In genomic region chr12:3962661-3963483, GRCh38 we compare ENCODE assay signal across 8 cellular contexts.
DNase-seq lines count a peak whose midpoint lies in the region; ATAC-seq and TF ChIP-seq lines count a peak whose summit lies in the region.

No MANE protein-coding gene starts in this region.

- H3K36me3 Mint-ChIP-seq in activated CD4-positive, alpha-beta memory T cell treated with anti-CD3 and anti-CD28 coated beads, Interleukin-2, amount 10 ng/mL, durations not matched to agents 7 days and 5 days (ENCODE audit: low read depth) = no peaks in the 10 kb centered on the region
- H3K36me3 Mint-ChIP-seq in effector memory CD8-positive, alpha-beta T cell (ENCODE audit: insufficient read depth) = no peaks in the 10 kb centered on the region
- no peaks in the 10 kb centered on the region for H3K36me3 Mint-ChIP-seq in neural progenitor cell

- no peak overlapping the region for H3K4me3 Mint-ChIP-seq in activated CD4-positive, alpha-beta memory T cell treated with anti-CD3 and anti-CD28 coated beads, Interleukin-2, amount 10 ng/mL, durations not matched to agents 7 days and 5 days
- peak overlapping the region in 1 of 2 donors; percentile 5 for H3K4me3 Mint-ChIP-seq in effector memory CD8-positive, alpha-beta T cell
- H3K4me3 Mint-ChIP-seq in neural progenitor cell = no peak overlapping the region

- H3K36me3 ChIP-seq in neural progenitor cell = no peaks in the 10 kb centered on the region

- H3K79me2 ChIP-seq in neural progenitor cell (ENCODE audit: low read depth) = no peaks in the 10 kb centered on the region

- CTCF ChIA-PET in activated CD4-positive, alpha-beta memory T cell treated with anti-CD3 and anti-CD28 coated beads, Interleukin-2, amount 10 ng/mL, durations not matched to agents 7 days and 5 days (lab: Charles Lee) = interaction anchor here (0.6 to 4.1 kb wide), 18 partner anchors 8 to 313 kb away, joined by 3 to 85 read pairs (median 4); no protein-coding TSS in a partner anchor

- peak; percentile 99 for ATAC-seq in effector memory CD8-positive, alpha-beta T cell (replicated peaks)
- no peak for ATAC-seq in HG03135 (IDR thresholded peaks at IDR 0.05; ENCODE audit: unreplicated experiment)
- no peak for ATAC-seq in GM21528 (IDR thresholded peaks at IDR 0.05; ENCODE audit: low FRiP score, unreplicated experiment)

- H4K20me1 ChIP-seq in neural progenitor cell (ENCODE audit: low read depth) = no peaks in the 10 kb centered on the region

- no peaks in the 10 kb centered on the region for H3K9me3 ChIP-seq in neural progenitor cell (ENCODE audit: low read depth)

- no peak overlapping the region for H2AFZ ChIP-seq in neural progenitor cell (replicated peaks)

- H3K27ac Mint-ChIP-seq in activated CD4-positive, alpha-beta memory T cell treated with anti-CD3 and anti-CD28 coated beads, Interleukin-2, amount 10 ng/mL, durations not matched to agents 7 days and 5 days = peak overlapping the region; percentile 44
- H3K27ac Mint-ChIP-seq in effector memory CD8-positive, alpha-beta T cell = peak overlapping the region in 1 of 2 donors; percentile 70
- no peak overlapping the region for H3K27ac Mint-ChIP-seq in neural progenitor cell

- H3K27me3 Mint-ChIP-seq in activated CD4-positive, alpha-beta memory T cell treated with anti-CD3 and anti-CD28 coated beads, Interleukin-2, amount 10 ng/mL, durations not matched to agents 7 days and 5 days = no peaks in the 10 kb centered on the region
- peaks cover 12 to 19% of the 10 kb centered on the region in 2 donors for H3K27me3 Mint-ChIP-seq in effector memory CD8-positive, alpha-beta T cell
- H3K27me3 Mint-ChIP-seq in neural progenitor cell (ENCODE audit: insufficient read depth, low read depth) = peaks cover 7% of the 10 kb centered on the region

- H3K4me3 ChIP-seq in neural progenitor cell = no peak overlapping the region

- H3K4me2 ChIP-seq in neural progenitor cell = no peak overlapping the region

- H3K4me1 Mint-ChIP-seq in activated CD4-positive, alpha-beta memory T cell treated with anti-CD3 and anti-CD28 coated beads, Interleukin-2, amount 10 ng/mL, durations not matched to agents 7 days and 5 days = peaks cover 19% of the 10 kb centered on the region
- peaks cover 0 to 7% of the 10 kb centered on the region in 2 donors for H3K4me1 Mint-ChIP-seq in effector memory CD8-positive, alpha-beta T cell (ENCODE audit: low read depth in 2 of 2)
- H3K4me1 Mint-ChIP-seq in neural progenitor cell = peaks cover 24% of the 10 kb centered on the region

- H3F3A ChIP-seq in neural progenitor cell (ENCODE audit: low read depth) = no peaks in the 10 kb centered on the region

- TF ChIP-seq CTCF in neural progenitor cell (IDR thresholded peaks at IDR 0.05) = no peak

- H3K4me1 ChIP-seq in neural progenitor cell = peaks cover 5% of the 10 kb centered on the region

- H3K9ac ChIP-seq in neural progenitor cell = no peak overlapping the region

- H3K27ac ChIP-seq in neural progenitor cell = no peak overlapping the region

- POLR2A ChIA-PET in activated CD4-positive, alpha-beta memory T cell treated with anti-CD3 and anti-CD28 coated beads, Interleukin-2, amount 10 ng/mL, durations not matched to agents 7 days and 5 days (lab: Charles Lee) = interaction anchor here (0.6 to 2.1 kb wide), 12 partner anchors 11 to 313 kb away, joined by 3 to 11 read pairs (median 4); no protein-coding TSS in a partner anchor

- DNase-seq in KG1 (lab: John Stamatoyannopoulos, UW) (peak; percentile 57), neural progenitor cell (ENCODE audit: low spot score) (no peak), GM03348 (ENCODE audit: low spot score) (no peak)
- peak; percentile 70 for DNase-seq in activated CD4-positive, alpha-beta memory T cell treated with anti-CD3 and anti-CD28 coated beads, Interleukin-2, amount 10 ng/mL, durations not matched to agents 7 days and 5 days
- DNase-seq in effector memory CD8-positive, alpha-beta T cell = peak; percentile 22 to 37 (median 27)
- peak; percentile 26 for DNase-seq in stimulated activated CD8-positive, alpha-beta memory T cell treated with anti-CD3 and anti-CD28 coated beads, Interleukin-12 subunit alpha, Interleukin-12 subunit beta, amount 100 ng/mL, for 4 hours (ENCODE audit: low read depth)

- H3K9me3 Mint-ChIP-seq in activated CD4-positive, alpha-beta memory T cell treated with anti-CD3 and anti-CD28 coated beads, Interleukin-2, amount 10 ng/mL, durations not matched to agents 7 days and 5 days = no peaks in the 10 kb centered on the region
- H3K9me3 Mint-ChIP-seq in effector memory CD8-positive, alpha-beta T cell = no peaks in the 10 kb centered on the region
- peaks cover 5% of the 10 kb centered on the region for H3K9me3 Mint-ChIP-seq in neural progenitor cell

- no peaks in the 10 kb centered on the region for H3K27me3 ChIP-seq in neural progenitor cell

Comparison
In these comparisons a context has a peak if more than half of its experiments do, and no peak if none do; other contexts are left out.
1. DNase-seq: peak in KG1 (single experiment), activated CD4-positive, alpha-beta memory T cell treated with anti-CD3 and anti-CD28 coated beads, Interleukin-2, amount 10 ng/mL, durations not matched to agents 7 days and 5 days (single experiment), effector memory CD8-positive, alpha-beta T cell (3 of 3) and stimulated activated CD8-positive, alpha-beta memory T cell treated with anti-CD3 and anti-CD28 coated beads, Interleukin-12 subunit alpha, Interleukin-12 subunit beta, amount 100 ng/mL, for 4 hours (single experiment); none in neural progenitor cell (single experiment) and GM03348 (single experiment).